1 cellular context compared by ENCODE assay signal in genomic region chr3:40109641-40110490, GRCh38.
A peak's percentile ranks its signal among the peaks of the same experiment; 100 is the strongest.
TF ChIP-seq lines count a peak whose summit lies in the region.

No MANE protein-coding gene starts in this region.

TF ChIP-seq in K562, 482 proteins besides CTCF, POLR2A, EP300 and RAD21 (continued from another document):
- TF ChIP-seq PRMT5 (CRISPR knock-in tag; IDR thresholded peaks at IDR 0.05) (no peak), NR0B1 (IDR thresholded peaks at IDR 0.05; ENCODE audit: partially characterized antibody) (no peak), MTA3 (IDR thresholded peaks at IDR 0.05; ENCODE audit: borderline replicate concordance) (no peak), MEIS2 (IDR thresholded peaks at IDR 0.05; ENCODE audit: partially characterized antibody) (peak; percentile 42), CEBPG (CRISPR knock-in tag; IDR thresholded peaks at IDR 0.05) (no peak), CEBPG (tag; conservative IDR thresholded peaks at IDR 0.05 in 1 of 2, IDR thresholded peaks at IDR 0.05 in 1 of 2) (peak in 1 of 2 experiments; percentile 69; a peak in 2 of 4 replicates), ZKSCAN1 (IDR thresholded peaks at IDR 0.05; ENCODE audit: low read depth, low read length) (no peak), KLF13 (tag; IDR thresholded peaks at IDR 0.05; ENCODE audit: borderline replicate concordance, low read depth) (no peak), TRIM24 (IDR thresholded peaks at IDR 0.05) (peak; percentile 34 to 50; a peak in 2 of 4 replicates), ZNF408 (CRISPR knock-in tag; IDR thresholded peaks at IDR 0.05; ENCODE audit: low read depth) (no peak), ZNF699 (CRISPR knock-in tag; IDR thresholded peaks at IDR 0.05; ENCODE audit: insufficient replicate concordance) (no peak), MBD1 (CRISPR knock-in tag; IDR thresholded peaks at IDR 0.05) (no peak), PKNOX1 (IDR thresholded peaks at IDR 0.05) (peak; percentile 62), ZNF324 (CRISPR knock-in tag; IDR thresholded peaks at IDR 0.05) (no peak), SAP30 (IDR thresholded peaks at IDR 0.05; ENCODE audit: borderline replicate concordance, insufficient read depth, low read depth, low read length, poor library complexity, severe bottlenecking) (no peak), MIER1 (IDR thresholded peaks at IDR 0.05; ENCODE audit: low read depth) (no peak), THRAP3 (IDR thresholded peaks at IDR 0.05; ENCODE audit: borderline replicate concordance) (no peak), NR2F6 (CRISPR knock-in tag; IDR thresholded peaks at IDR 0.05) (no peak), KLF1 (tag; IDR thresholded peaks at IDR 0.05) (no peak), E2F5 (CRISPR knock-in tag; IDR thresholded peaks at IDR 0.05) (no peak), ZNF3 (CRISPR knock-in tag; IDR thresholded peaks at IDR 0.05) (no peak), USF2 (CRISPR knock-in tag; IDR thresholded peaks at IDR 0.05) (no peak), ZNF512 (tag; IDR thresholded peaks at IDR 0.05) (no peak), CC2D1A (IDR thresholded peaks at IDR 0.05) (no peak), ZBTB7A (IDR thresholded peaks at IDR 0.05; ENCODE audit: borderline replicate concordance, control insufficient read depth, low read depth, low read length) (no peak), ATF3 (IDR thresholded peaks at IDR 0.05) (peak; percentile 77), ATF3 (CRISPR knock-in tag; conservative IDR thresholded peaks at IDR 0.05) (no peak), RNF2 (IDR thresholded peaks at IDR 0.05) (no peak), ZFX (CRISPR knock-in tag; IDR thresholded peaks at IDR 0.05) (no peak), NCOA2 (IDR thresholded peaks at IDR 0.05; ENCODE audit: partially characterized antibody in 2 of 2) (no peak)
TF ChIP-seq in K562: peak in this region for 7.
